ENCODE assay signal across 2 cellular contexts in the genomic region with DNA sequence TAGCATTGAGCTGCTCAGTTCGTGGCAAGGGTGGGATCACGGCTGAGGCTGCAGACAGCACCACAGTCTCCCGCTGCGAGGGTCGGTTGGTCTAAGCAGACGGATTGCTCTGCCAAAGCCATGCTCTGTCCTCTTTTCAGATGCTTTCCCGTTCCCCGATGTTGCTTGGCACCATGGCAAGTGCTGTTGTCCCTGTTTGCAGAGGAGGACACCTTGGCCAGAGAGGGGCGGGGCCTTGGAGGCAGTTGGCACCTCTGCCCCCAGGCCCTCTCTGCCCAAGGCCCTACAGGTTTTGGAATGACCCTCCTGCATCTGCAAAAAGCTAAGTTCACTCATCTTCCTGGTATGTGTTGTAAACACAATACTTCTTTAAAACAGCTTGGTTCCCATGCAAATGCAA.
TF ChIP-seq lines count a peak whose summit lies in the region.

No MANE protein-coding gene starts in this region.

TF ChIP-seq in IMR-90, 13 proteins besides CTCF, POLR2A, EP300 and RAD21:
- TF ChIP-seq CHD1 (IDR thresholded peaks at IDR 0.05; ENCODE audit: low read depth, low read length) (no peak), MXI1 (IDR thresholded peaks at IDR 0.05; ENCODE audit: borderline replicate concordance, low read depth, low read length) (no peak), FOS (IDR thresholded peaks at IDR 0.05; ENCODE audit: low read depth, low read length) (no peak), MAFK (IDR thresholded peaks at IDR 0.05; ENCODE audit: low read depth, low read length) (no peak), CEBPB (IDR thresholded peaks at IDR 0.05; ENCODE audit: low read depth, low read length) (no peak), SMC3 (IDR thresholded peaks at IDR 0.05; ENCODE audit: low read depth, low read length) (no peak), NFE2L2 (IDR thresholded peaks at IDR 0.05; ENCODE audit: low read depth, low read length) (no peak), BHLHE40 (IDR thresholded peaks at IDR 0.05; ENCODE audit: low read depth, low read length) (no peak), MAZ (IDR thresholded peaks at IDR 0.05; ENCODE audit: borderline replicate concordance, low read depth, low read length) (no peak), RCOR1 (IDR thresholded peaks at IDR 0.05; ENCODE audit: insufficient replicate concordance, low read length) (no peak), RFX5 (IDR thresholded peaks at IDR 0.05; ENCODE audit: low read depth, low read length) (no peak)
- TF ChIP-seq, protein P1, sequence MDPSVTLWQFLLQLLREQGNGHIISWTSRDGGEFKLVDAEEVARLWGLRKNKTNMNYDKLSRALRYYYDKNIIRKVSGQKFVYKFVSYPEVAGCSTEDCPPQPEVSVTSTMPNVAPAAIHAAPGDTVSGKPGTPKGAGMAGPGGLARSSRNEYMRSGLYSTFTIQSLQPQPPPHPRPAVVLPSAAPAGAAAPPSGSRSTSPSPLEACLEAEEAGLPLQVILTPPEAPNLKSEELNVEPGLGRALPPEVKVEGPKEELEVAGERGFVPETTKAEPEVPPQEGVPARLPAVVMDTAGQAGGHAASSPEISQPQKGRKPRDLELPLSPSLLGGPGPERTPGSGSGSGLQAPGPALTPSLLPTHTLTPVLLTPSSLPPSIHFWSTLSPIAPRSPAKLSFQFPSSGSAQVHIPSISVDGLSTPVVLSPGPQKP (IDR thresholded peaks at IDR 0.05; ENCODE audit: borderline replicate concordance, low read depth, low read length): no peak
- TF ChIP-seq, protein P2, sequence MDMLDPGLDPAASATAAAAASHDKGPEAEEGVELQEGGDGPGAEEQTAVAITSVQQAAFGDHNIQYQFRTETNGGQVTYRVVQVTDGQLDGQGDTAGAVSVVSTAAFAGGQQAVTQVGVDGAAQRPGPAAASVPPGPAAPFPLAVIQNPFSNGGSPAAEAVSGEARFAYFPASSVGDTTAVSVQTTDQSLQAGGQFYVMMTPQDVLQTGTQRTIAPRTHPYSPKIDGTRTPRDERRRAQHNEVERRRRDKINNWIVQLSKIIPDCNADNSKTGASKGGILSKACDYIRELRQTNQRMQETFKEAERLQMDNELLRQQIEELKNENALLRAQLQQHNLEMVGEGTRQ (IDR thresholded peaks at IDR 0.05; ENCODE audit: low read depth, low read length): no peak

TF ChIP-seq in H1, 55 proteins besides CTCF, POLR2A, EP300 and RAD21:
- TF ChIP-seq, protein P3, sequence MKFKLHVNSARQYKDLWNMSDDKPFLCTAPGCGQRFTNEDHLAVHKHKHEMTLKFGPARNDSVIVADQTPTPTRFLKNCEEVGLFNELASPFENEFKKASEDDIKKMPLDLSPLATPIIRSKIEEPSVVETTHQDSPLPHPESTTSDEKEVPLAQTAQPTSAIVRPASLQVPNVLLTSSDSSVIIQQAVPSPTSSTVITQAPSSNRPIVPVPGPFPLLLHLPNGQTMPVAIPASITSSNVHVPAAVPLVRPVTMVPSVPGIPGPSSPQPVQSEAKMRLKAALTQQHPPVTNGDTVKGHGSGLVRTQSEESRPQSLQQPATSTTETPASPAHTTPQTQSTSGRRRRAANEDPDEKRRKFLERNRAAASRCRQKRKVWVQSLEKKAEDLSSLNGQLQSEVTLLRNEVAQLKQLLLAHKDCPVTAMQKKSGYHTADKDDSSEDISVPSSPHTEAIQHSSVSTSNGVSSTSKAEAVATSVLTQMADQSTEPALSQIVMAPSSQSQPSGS (IDR thresholded peaks at IDR 0.05; ENCODE audit: low read length): no peak
- TF ChIP-seq GABPA (IDR thresholded peaks at IDR 0.05; ENCODE audit: borderline replicate concordance, insufficient read depth, low read length): no peak
- no peak for TF ChIP-seq EZH2 (IDR thresholded peaks at IDR 0.05; ENCODE audit: low read depth, low read length, severe bottlenecking)
- TF ChIP-seq TCF12 (IDR thresholded peaks at IDR 0.05; ENCODE audit: low read depth, low read length): no peak
- TF ChIP-seq RXRA (IDR thresholded peaks at IDR 0.05; ENCODE audit: insufficient read depth, low read depth, low read length): no peak
